ENCODE assay signal across 25 cellular contexts in genomic region chr13:112775791-112776279, GRCh38.
DNase-seq lines count a peak whose midpoint lies in the region; ATAC-seq and TF ChIP-seq lines count a peak whose summit lies in the region.
"Had no signal": no experiment of that assay in that cellular context is flagged by ENCODE, and none has a peak within 500 bp of the region (broad histone marks: within the 10 kb centered on the region; RNA-seq: fewer than 3 reads in every experiment).

No MANE protein-coding gene starts in this region.

- H3K9me2 ChIP-seq in hepatocyte (replicated peaks; ENCODE audit: insufficient read depth) = no peaks in the 10 kb centered on the region

- no peaks in the 10 kb centered on the region for H3K36me3 ChIP-seq in H7 (replicated peaks; ENCODE audit: control insufficient read depth, insufficient read depth, low read length)
- peaks cover 0 to 6% of the 10 kb centered on the region in 2 donors for H3K36me3 ChIP-seq in left lung
- no peaks in the 10 kb centered on the region for H3K36me3 ChIP-seq in hepatocyte (replicated peaks; ENCODE audit: insufficient read depth, low read depth)
- H3K36me3 ChIP-seq: brain microvascular endothelial cell, prostate gland had no signal

- H3K4me2 ChIP-seq in hepatocyte = no peak overlapping the region

- H3K79me2 ChIP-seq in hepatocyte = peaks cover 76% of the 10 kb centered on the region

- TF ChIP-seq CTCF in left lung (IDR thresholded peaks at IDR 0.05) (no peak), hepatocyte (IDR thresholded peaks at IDR 0.05; ENCODE audit: poor library complexity) (no peak)

- H3K4me1 ChIP-seq in left lung (peaks cover 16 to 54% of the 10 kb centered on the region in 2 donors), hepatocyte (ENCODE audit: insufficient read depth) (peaks cover 5% of the 10 kb centered on the region)
- H3K4me1 ChIP-seq: prostate gland had no signal

- 78% methylated on average over 23 of the region's 25 CpGs for WGBS in hepatocyte (ENCODE audit: low lambda C conversion rate, missing lambda C conversion rate)

- H3K9me3 ChIP-seq in left lung = no peaks in the 10 kb centered on the region
- no peaks in the 10 kb centered on the region for H3K9me3 ChIP-seq in hepatocyte (ENCODE audit: low read depth)
- H3K9me3 ChIP-seq: prostate gland, testis had no signal

- ATAC-seq in left lung = peak; percentile 2
- no peak for ATAC-seq in HG02588 (IDR thresholded peaks at IDR 0.05; ENCODE audit: unreplicated experiment)
- ATAC-seq in HG03175 (IDR thresholded peaks at IDR 0.05; ENCODE audit: unreplicated experiment) = no peak
- ATAC-seq: activated CD8-positive, alpha-beta T cell treated with anti-CD3 and anti-CD28 coated beads for 36 hours; CD8-positive, alpha-beta T cell; esophagus mucosa; GM12878; naive thymus-derived CD4-positive, alpha-beta T cell; stimulated activated naive B cell treated with anti-CD40 and anti-IgM and Interleukin-4, amounts not matched to agents 10 μg/mL and 1 μg/mL and 100 μg/mL, for 72 hours had no signal

- H3K27ac ChIP-seq in left lung (no peak overlapping the region), hepatocyte (no peak overlapping the region)
- H3K27ac ChIP-seq: brain microvascular endothelial cell, prostate gland, testis had no signal

- intact Hi-C loops in left lung (cut with DNase I) (no loop called here), posterior vena cava (cut with DNase I) (no loop called here)

- DNase-seq in H7 (peak; percentile 71), NCI-H2171 (lab: John Stamatoyannopoulos, UW) (peak; percentile 4), left lung (peak in 1 of 2 donors; percentile 31), posterior vena cava (ENCODE audit: low spot score) (peak; percentile 76), hepatocyte (ENCODE audit: low spot score) (no peak)
- DNase-seq: activated CD4-positive, CD25-positive, alpha-beta regulatory T cell; activated CD8-positive, alpha-beta T cell treated with anti-CD3 and anti-CD28 coated beads for 36 hours; activated gamma-delta T cell treated with Interleukin-2 at 50 U/mL for 16 hours; activated T-cell treated with anti-CD3 and anti-CD28 coated beads for 4 hours; brain microvascular endothelial cell; CD8-positive, alpha-beta T cell; DMS79; effector memory CD4-positive, alpha-beta T cell; Kasumi-1; naive thymus-derived CD4-positive, alpha-beta T cell; NCI-H2029; stimulated activated CD4-positive, alpha-beta T cell treated with anti-CD3 and anti-CD28 coated beads, Interleukin-1b, Interleukin-23, amount 100 ng/mL, for 48 hours; stimulated activated naive B cell treated with anti-CD40 and anti-IgM and Interleukin-4, amounts not matched to agents 10 μg/mL and 1 μg/mL and 100 μg/mL, for 72 hours; T1000; testis had no signal

- H3K27me3 ChIP-seq in H7 (ENCODE audit: control insufficient read depth, insufficient read depth, low read length) = no peaks in the 10 kb centered on the region
- no peaks in the 10 kb centered on the region for H3K27me3 ChIP-seq in left lung
- no peaks in the 10 kb centered on the region for H3K27me3 ChIP-seq in hepatocyte
- H3K27me3 ChIP-seq: brain microvascular endothelial cell, testis had no signal

- no peak overlapping the region for H2AFZ ChIP-seq in hepatocyte

- H4K20me1 ChIP-seq in hepatocyte (ENCODE audit: insufficient read depth, poor library complexity, severe bottlenecking) = peaks cover 8% of the 10 kb centered on the region

- H3K4me3 ChIP-seq in H7 (ENCODE audit: insufficient read depth, low read depth, low read length) = no peak overlapping the region
- no peak overlapping the region for H3K4me3 ChIP-seq in left lung
- no peak overlapping the region for H3K4me3 ChIP-seq in hepatocyte
- H3K4me3 ChIP-seq: GM12878, prostate gland, testis had no signal
